In genomic region chrX:46573896-46574336, GRCh38 we compare ENCODE assay signal across 8 cellular contexts. TPM values are rescaled to one million over a fixed set of nuclear protein-coding genes. Genes with fewer than 3 reads are reported as not detected.
A peak's percentile ranks its signal among the peaks of the same experiment; 100 is the strongest.
DNase-seq lines count a peak whose midpoint lies in the region; TF ChIP-seq lines count a peak whose summit lies in the region.

No MANE protein-coding gene starts in this region.

- H3K27ac ChIP-seq in HEK293 (ENCODE audit: extremely low read depth, low read depth, low read length) (peak overlapping the region; percentile 21; the same call in 1 of the 2 replicates), endodermal cell (ENCODE audit: low read depth, low read length) (no peak overlapping the region), tibial artery (peak overlapping the region; percentile 64 to 70)

- CTCF ChIA-PET in HEK293 (lab: Yijun Ruan, JAX) = no interaction called here

- peak overlapping the region; percentile 3 for H3K9ac ChIP-seq in endodermal cell (ENCODE audit: extremely low read depth, low read length, poor library complexity, severe bottlenecking)
- H3K9ac ChIP-seq in mucosa of stomach (ENCODE audit: low read length) = peak overlapping the region; percentile 22

- peak overlapping the region; percentile 58 for H3K4me3 Mint-ChIP-seq in endodermal cell

- peak overlapping the region; percentile 35 for H3K27ac Mint-ChIP-seq in endodermal cell

- H3K36me3 Mint-ChIP-seq in endodermal cell (ENCODE audit: low read depth) = peaks cover 2% of the 10 kb centered on the region

- H3K36me3 ChIP-seq in HEK293 (ENCODE audit: control insufficient read depth in 2 of 2, insufficient read depth in 1 of 2, low read length in 2 of 2) (no peaks in the 10 kb centered on the region), endodermal cell (ENCODE audit: control insufficient read depth, insufficient read depth, low read length) (no peaks in the 10 kb centered on the region), mucosa of stomach (ENCODE audit: control insufficient read depth, insufficient read depth, low read length) (no peaks in the 10 kb centered on the region), tibial artery (no peaks in the 10 kb centered on the region)

- TF ChIP-seq CTCF in HEK293 (tag by site-specific recombination; IDR thresholded peaks at IDR 0.05) (no peak), endodermal cell (conservative IDR thresholded peaks at IDR 0.05) (no peak), tibial artery (IDR thresholded peaks at IDR 0.05) (no peak)

- peaks cover 13% of the 10 kb centered on the region for H3K27me3 Mint-ChIP-seq in endodermal cell (ENCODE audit: insufficient read depth)

- H3K4me3 ChIP-seq in HEK293 (ENCODE audit: low read depth, low read length) (peak overlapping the region; percentile 51), endodermal cell (ENCODE audit: low read length) (peak overlapping the region; percentile 66), mucosa of stomach (ENCODE audit: low read length) (no peak overlapping the region), tibial artery (peak overlapping the region; percentile 60 to 73)

- intact Hi-C loops in tibial artery (cut with DNase I; ENCODE audit: low total_unique reads) = no loop called here

- POLR2A ChIA-PET in HEK293 (lab: Yijun Ruan, JAX) = no interaction called here

- WGBS in endodermal cell (ENCODE audit: insufficient coverage in 1 of 2, insufficient read length in 1 of 2), 2 experiments = 0% methylated on average over 52 of the region's 52 CpGs; no CpG with 5 or more reads in 1 of the 2 experiments

- peaks cover 9% of the 10 kb centered on the region for H3K27me3 ChIP-seq in endodermal cell (ENCODE audit: control insufficient read depth, insufficient read depth, low read length, poor library complexity, severe bottlenecking)
- peaks cover 7% of the 10 kb centered on the region for H3K27me3 ChIP-seq in mucosa of stomach (ENCODE audit: control insufficient read depth, insufficient read depth, low read length)
- no peaks in the 10 kb centered on the region for H3K27me3 ChIP-seq in tibial artery

- H3K4me1 Mint-ChIP-seq in endodermal cell = peaks cover 20% of the 10 kb centered on the region

- H3K9me3 ChIP-seq in HEK293 (ENCODE audit: control insufficient read depth, insufficient read depth, low read depth, low read length) (no peaks in the 10 kb centered on the region), endodermal cell (ENCODE audit: control insufficient read depth, low read length) (no peaks in the 10 kb centered on the region), mucosa of stomach (ENCODE audit: control insufficient read depth, low read length) (no peaks in the 10 kb centered on the region), tibial artery (no peaks in the 10 kb centered on the region)

- peaks cover 8% of the 10 kb centered on the region; the same call in 1 of the 2 replicates for H3K4me1 ChIP-seq in HEK293 (ENCODE audit: control insufficient read depth, insufficient read depth, low read length)
- H3K4me1 ChIP-seq in endodermal cell (ENCODE audit: control insufficient read depth, insufficient read depth, low read length) = no peaks in the 10 kb centered on the region
- no peaks in the 10 kb centered on the region for H3K4me1 ChIP-seq in mucosa of stomach (ENCODE audit: control insufficient read depth, insufficient read depth, low read length)
- H3K4me1 ChIP-seq in tibial artery = peaks cover 0 to 23% (median 0%) of the 10 kb centered on the region in 4 donors

- peak; percentile 32 for DNase-seq in GM03348 (ENCODE audit: low spot score)
- DNase-seq in NCI-H1930 (lab: John Stamatoyannopoulos, UW) = peak; percentile 70 to 76
- DNase-seq in activated CD4-positive, alpha-beta T cell treated with anti-CD3 and anti-CD28 coated beads, Interleukin-2, amount 50 U/mL, for 4 hours = peak; percentile 60 to 61
- DNase-seq in endodermal cell = peak; percentile 85
- DNase-seq in tibial artery = peak; percentile 31 to 67
- no peak for DNase-seq in cerebellar cortex (ENCODE audit: low spot score)

- H3K9me3 Mint-ChIP-seq in endodermal cell = peaks cover 57% of the 10 kb centered on the region

TF ChIP-seq in HEK293, 187 proteins besides CTCF, POLR2A, EP300 and RAD21 (continues in another document):
- no peak for TF ChIP-seq ZFP69B (tag by site-specific recombination; IDR thresholded peaks at IDR 0.05)
- TF ChIP-seq MZF1 (tag by site-specific recombination; IDR thresholded peaks at IDR 0.05; ENCODE audit: borderline replicate concordance) = no peak
- TF ChIP-seq ZNF341 (tag by site-specific recombination; IDR thresholded peaks at IDR 0.05; ENCODE audit: low read depth) = 0 out of 2 replicates have a peak, but pooled peaks have one; percentile 27
- TF ChIP-seq, protein P1, sequence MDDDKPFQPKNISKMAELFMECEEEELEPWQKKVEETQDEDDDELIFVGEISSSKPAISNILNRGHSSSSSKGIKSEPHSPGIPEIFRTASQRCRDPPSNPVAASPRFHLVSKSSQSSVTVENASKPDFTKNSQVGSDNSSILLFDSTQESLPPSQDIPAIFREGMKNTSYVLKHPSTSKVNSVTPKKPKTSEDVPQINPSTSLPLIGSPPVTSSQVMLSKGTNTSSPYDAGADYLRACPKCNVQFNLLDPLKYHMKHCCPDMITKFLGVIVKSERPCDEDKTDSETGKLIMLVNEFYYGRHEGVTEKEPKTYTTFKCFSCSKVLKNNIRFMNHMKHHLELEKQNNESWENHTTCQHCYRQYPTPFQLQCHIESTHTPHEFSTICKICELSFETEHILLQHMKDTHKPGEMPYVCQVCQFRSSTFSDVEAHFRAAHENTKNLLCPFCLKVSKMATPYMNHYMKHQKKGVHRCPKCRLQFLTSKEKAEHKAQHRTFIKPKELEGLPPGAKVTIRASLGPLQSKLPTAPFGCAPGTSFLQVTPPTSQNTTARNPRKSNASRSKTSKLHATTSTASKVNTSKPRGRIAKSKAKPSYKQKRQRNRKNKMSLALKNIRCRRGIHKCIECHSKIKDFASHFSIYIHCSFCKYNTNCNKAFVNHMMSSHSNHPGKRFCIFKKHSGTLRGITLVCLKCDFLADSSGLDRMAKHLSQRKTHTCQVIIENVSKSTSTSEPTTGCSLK (tag by site-specific recombination; IDR thresholded peaks at IDR 0.05) = no peak
- no peak for TF ChIP-seq ZNF214 (tag by site-specific recombination; IDR thresholded peaks at IDR 0.05; ENCODE audit: borderline replicate concordance)
- no peak for TF ChIP-seq ZSCAN23 (tag by site-specific recombination; IDR thresholded peaks at IDR 0.05)
- TF ChIP-seq ZNF146 (tag by site-specific recombination; IDR thresholded peaks at IDR 0.05) = no peak
- TF ChIP-seq ZNF157 (tag by site-specific recombination; IDR thresholded peaks at IDR 0.05) = no peak
- no peak for TF ChIP-seq ZNF394 (tag by site-specific recombination; IDR thresholded peaks at IDR 0.05; ENCODE audit: borderline replicate concordance)
- no peak for TF ChIP-seq ZNF473 (tag by site-specific recombination; IDR thresholded peaks at IDR 0.05)
- TF ChIP-seq KLF9 (tag by site-specific recombination; IDR thresholded peaks at IDR 0.05; ENCODE audit: low read depth) = no peak
- no peak for TF ChIP-seq ZNF776 (tag by site-specific recombination; IDR thresholded peaks at IDR 0.05; ENCODE audit: borderline replicate concordance)
- no peak for TF ChIP-seq PRDM2 (tag by site-specific recombination; IDR thresholded peaks at IDR 0.05; ENCODE audit: borderline replicate concordance)
- TF ChIP-seq ZNF10 (tag by site-specific recombination; IDR thresholded peaks at IDR 0.05) = 0 out of 2 replicates have a peak, but pooled peaks have one; percentile 30
- no peak for TF ChIP-seq ZNF677 (tag by site-specific recombination; IDR thresholded peaks at IDR 0.05)
- no peak for TF ChIP-seq BCL11A (tag by site-specific recombination; IDR thresholded peaks at IDR 0.05; ENCODE audit: low read depth)

RNA-seq across cellular contexts. Expression of gene CHST7, which starts 0.4 kb away (rescaled TPM):
- total RNA-seq in endodermal cell = 1 to 10 TPM; 1.6 to 4.2 TPM
- 1.7 TPM for polyA plus RNA-seq in endodermal cell (2013, experiment 1 of 2)
- polyA plus RNA-seq in endodermal cell (2013, experiment 2 of 2) = 2.2 TPM

RNA-seq across cellular contexts. Expression of gene ZNF674, which starts 28.7 kb away (rescaled TPM):
- total RNA-seq in endodermal cell = 1 to 10 TPM; 4.4 to 4.6 TPM
- 3.4 TPM for polyA plus RNA-seq in endodermal cell (2013, experiment 1 of 2)
- polyA plus RNA-seq in endodermal cell (2013, experiment 2 of 2) = 3.5 TPM
